Comparison of ENCODE assay signal across 1 cellular context in genomic region chr14:93319958-93320357, GRCh38.
TF ChIP-seq lines count a peak whose summit lies in the region.

No MANE protein-coding gene starts in this region.

TF ChIP-seq in IMR-90, 13 proteins besides CTCF, POLR2A, EP300 and RAD21 (continued from another document):
- no peak for TF ChIP-seq MAZ (IDR thresholded peaks at IDR 0.05; ENCODE audit: borderline replicate concordance, low read depth, low read length)
- TF ChIP-seq SMC3 (IDR thresholded peaks at IDR 0.05; ENCODE audit: low read depth, low read length): no peak
- TF ChIP-seq MXI1 (IDR thresholded peaks at IDR 0.05; ENCODE audit: borderline replicate concordance, low read depth, low read length): no peak
- TF ChIP-seq ELK1 (IDR thresholded peaks at IDR 0.05; ENCODE audit: borderline replicate concordance, low read depth, low read length): no peak
- TF ChIP-seq RCOR1 (IDR thresholded peaks at IDR 0.05; ENCODE audit: insufficient replicate concordance, low read length): no peak
